In genomic region chr14:31596691-31597090, GRCh38 we compare ENCODE assay signal across 24 cellular contexts.
"Had no signal": no experiment of that assay in that cellular context is flagged by ENCODE, and none has a peak within 500 bp of the region (broad histone marks: within the 10 kb centered on the region; RNA-seq: fewer than 3 reads in every experiment).

No MANE protein-coding gene starts in this region.

- H2AFZ ChIP-seq: hepatocyte had no signal

- H3K4me2 ChIP-seq: hepatocyte had no signal

- H3K4me1 ChIP-seq: esophagus squamous epithelium, psoas muscle, right atrium auricular region, suprapubic skin, upper lobe of right lung had no signal

- H3K79me2 ChIP-seq: hepatocyte had no signal

- H3K4me3 ChIP-seq: esophagus squamous epithelium, gastroesophageal sphincter, hepatocyte, pancreas, psoas muscle, right atrium auricular region, spleen, suprapubic skin, tibial artery, upper lobe of right lung had no signal

- H3K36me3 ChIP-seq: brain microvascular endothelial cell, pancreas, upper lobe of right lung had no signal

- H3K27ac ChIP-seq: brain microvascular endothelial cell, epithelial cell of prostate, esophagus squamous epithelium, hepatocyte, pancreas, psoas muscle, right atrium auricular region, spleen, suprapubic skin, tibial artery, upper lobe of right lung had no signal

- DNase-seq: activated B cell treated with CpG ODN at 0.5 μM for 24 hours; activated CD4-positive, alpha-beta T cell treated with anti-CD3 and anti-CD28 coated beads, Interleukin-2, amount 50 U/mL, for 1 hour; activated CD8-positive, alpha-beta memory T cell treated with anti-CD3 and anti-CD28 coated beads, Interleukin-2, amount 10 ng/mL, durations not matched to agents 7 days and 5 days; activated CD8-positive, alpha-beta T cell treated with anti-CD3 and anti-CD28 coated beads, Interleukin-2, amount 10 ng/mL, durations not matched to agents 7 days and 5 days; activated naive CD4-positive, alpha-beta T cell; activated T-cell treated with anti-CD3 and anti-CD28 coated beads, Interleukin-2, amount 50 U/mL, for 72 hours; aorta; brain microvascular endothelial cell; effector CD4-positive, alpha-beta T cell; esophagus squamous epithelium; midbrain; naive thymus-derived CD4-positive, alpha-beta T cell; pancreas; psoas muscle; spleen; stimulated activated naive CD4-positive, alpha-beta T cell; T-helper 2 cell; tibial artery; upper lobe of right lung had no signal

- H3K9me3 ChIP-seq: esophagus squamous epithelium, gastroesophageal sphincter, pancreas, suprapubic skin, tibial artery had no signal

- H3K27me3 ChIP-seq: brain microvascular endothelial cell, esophagus squamous epithelium, gastroesophageal sphincter, hepatocyte, pancreas, right atrium auricular region, spleen, suprapubic skin, tibial artery, upper lobe of right lung had no signal
